In the genomic region with DNA sequence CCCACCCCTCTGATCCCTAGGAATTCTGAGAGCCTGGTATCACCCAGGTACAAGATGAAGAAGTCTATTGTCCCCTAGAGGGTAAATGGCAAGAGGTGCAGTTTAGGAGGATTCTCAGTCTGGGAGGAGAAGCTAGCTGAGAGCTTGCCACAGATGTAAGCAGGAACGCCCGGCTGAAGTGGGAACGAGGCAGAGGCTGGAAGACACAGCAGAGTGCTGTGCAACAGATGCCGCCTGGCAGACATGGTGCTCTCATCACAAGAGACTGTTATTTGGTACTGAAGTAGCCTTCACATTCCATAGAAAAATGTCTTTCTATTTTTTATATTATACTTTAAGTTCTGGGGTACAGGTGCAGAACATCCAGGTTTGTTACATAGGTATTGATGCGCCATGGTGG, we compare ENCODE assay signal across 33 cellular contexts. TPM values are rescaled to one million over a fixed set of nuclear protein-coding genes. Genes with fewer than 3 reads are reported as not detected.
"Had no signal": no experiment of that assay in that cellular context is flagged by ENCODE, and none has a peak within 500 bp of the region (broad histone marks: within the 10 kb centered on the region; RNA-seq: fewer than 3 reads in every experiment).

No MANE protein-coding gene starts in this region.

- DNase-seq: effector CD8-positive, alpha-beta T cell; endodermal cell; foreskin keratinocyte; heart left ventricle; kidney; naive thymus-derived CD4-positive, alpha-beta T cell; right cardiac atrium; sigmoid colon; stimulated activated CD4-positive, alpha-beta T cell treated with anti-CD3 and anti-CD28 coated beads, Interleukin-2, amount 100 ng/mL, for 24 hours; stimulated activated CD4-positive, alpha-beta T cell treated with anti-CD3 and anti-CD28 coated beads, Interleukin-4, amount 100 ng/mL, for 24 hours; stimulated activated naive CD8-positive, alpha-beta T cell treated with anti-CD3 and anti-CD28 coated beads, Interleukin-15, Interleukin-2, amounts not matched to agents 100 U/mL and 50 U/mL, for 24 hours; substantia nigra; testis; tibial artery; upper lobe of left lung had no signal

- H3K4me3 Mint-ChIP-seq: endodermal cell; memory B cell; mesothelial cell of epicardium; naive thymus-derived CD4-positive, alpha-beta T cell; nephron; neural progenitor cell; stimulated activated effector memory CD8-positive, alpha-beta T cell treated with anti-CD3 and anti-CD28 coated beads, Interleukin-12 subunit alpha, Interleukin-12 subunit beta, amount 100 ng/mL, for 72 hours had no signal

- H3K4me1 Mint-ChIP-seq: stimulated activated effector memory CD8-positive, alpha-beta T cell treated with anti-CD3 and anti-CD28 coated beads, Interleukin-12 subunit alpha, Interleukin-12 subunit beta, amount 100 ng/mL, for 72 hours had no signal

- ATAC-seq: esophagus mucosa; foreskin keratinocyte; gastroesophageal sphincter; heart left ventricle; left lobe of liver; naive thymus-derived CD4-positive, alpha-beta T cell; right cardiac atrium; stimulated activated effector memory CD8-positive, alpha-beta T cell treated with anti-CD3 and anti-CD28 coated beads, Interleukin-12 subunit alpha, Interleukin-12 subunit beta, amount 100 ng/mL, for 72 hours; stimulated activated naive CD8-positive, alpha-beta T cell treated with anti-CD3 and anti-CD28 coated beads, Interleukin-15, Interleukin-2, amounts not matched to agents 100 U/mL and 50 U/mL, for 24 hours had no signal

- H3K4me3 ChIP-seq: gastroesophageal sphincter, heart left ventricle, hepatocyte, lung, mucosa of descending colon, neural progenitor cell, prostate gland, sigmoid colon, testis, tibial artery, upper lobe of left lung had no signal

- H3K27me3 ChIP-seq: foreskin keratinocyte, hepatocyte, neural progenitor cell, testis, upper lobe of left lung had no signal

- H3K36me3 ChIP-seq: gastroesophageal sphincter, heart left ventricle, neural progenitor cell, prostate gland, sigmoid colon, tibial artery, upper lobe of left lung had no signal

- H3K27ac Mint-ChIP-seq: endodermal cell; memory B cell; mesothelial cell of epicardium; naive thymus-derived CD4-positive, alpha-beta T cell; nephron; neural progenitor cell; stimulated activated effector memory CD8-positive, alpha-beta T cell treated with anti-CD3 and anti-CD28 coated beads, Interleukin-12 subunit alpha, Interleukin-12 subunit beta, amount 100 ng/mL, for 72 hours had no signal

- H3K9me3 ChIP-seq: gastroesophageal sphincter, heart left ventricle, mucosa of descending colon, prostate gland, sigmoid colon, testis, tibial artery, upper lobe of left lung had no signal

- H3K36me3 Mint-ChIP-seq: memory B cell; mesothelial cell of epicardium; naive thymus-derived CD4-positive, alpha-beta T cell; neural progenitor cell; stimulated activated effector memory CD8-positive, alpha-beta T cell treated with anti-CD3 and anti-CD28 coated beads, Interleukin-12 subunit alpha, Interleukin-12 subunit beta, amount 100 ng/mL, for 72 hours had no signal

- H3K9ac ChIP-seq: neural progenitor cell had no signal

- H3K27ac ChIP-seq: epithelial cell of prostate, foreskin keratinocyte, gastroesophageal sphincter, heart left ventricle, neural progenitor cell, prostate gland, sigmoid colon, testis, tibial artery, upper lobe of left lung had no signal

- H3K9me3 Mint-ChIP-seq: endodermal cell; memory B cell; mesothelial cell of epicardium; naive thymus-derived CD4-positive, alpha-beta T cell; nephron; neural progenitor cell; stimulated activated effector memory CD8-positive, alpha-beta T cell treated with anti-CD3 and anti-CD28 coated beads, Interleukin-12 subunit alpha, Interleukin-12 subunit beta, amount 100 ng/mL, for 72 hours had no signal

RNA-seq across cellular contexts. Expression of gene KRT20, which starts 20.3 kb away (rescaled TPM):
- total RNA-seq: endodermal cell; fibroblast of lung; foreskin keratinocyte; gastroesophageal sphincter; heart left ventricle; kidney; liver; mesothelial cell of epicardium; naive thymus-derived CD4-positive, alpha-beta T cell; osteocyte; prostate gland; renal cortical epithelial cell; right cardiac atrium; skeletal muscle tissue; testis had no signal

RNA-seq across cellular contexts. Expression of gene KRT23, which starts 32.1 kb away (rescaled TPM):
- total RNA-seq: endodermal cell, fibroblast of lung, osteocyte, right cardiac atrium had no signal

RNA-seq across cellular contexts. Expression of gene KRT12, which starts 38.3 kb away (rescaled TPM):
- total RNA-seq: endodermal cell; esophagus mucosa; fibroblast of lung; foreskin keratinocyte; gastroesophageal sphincter; heart left ventricle; hepatocyte; kidney; left lobe of liver; liver; lung; mesothelial cell of epicardium; naive thymus-derived CD4-positive, alpha-beta T cell; osteocyte; prostate gland; renal cortical epithelial cell; right cardiac atrium; sigmoid colon; skeletal muscle tissue; upper lobe of left lung had no signal
